ENCODE assay signal across 20 cellular contexts in the genomic region with DNA sequence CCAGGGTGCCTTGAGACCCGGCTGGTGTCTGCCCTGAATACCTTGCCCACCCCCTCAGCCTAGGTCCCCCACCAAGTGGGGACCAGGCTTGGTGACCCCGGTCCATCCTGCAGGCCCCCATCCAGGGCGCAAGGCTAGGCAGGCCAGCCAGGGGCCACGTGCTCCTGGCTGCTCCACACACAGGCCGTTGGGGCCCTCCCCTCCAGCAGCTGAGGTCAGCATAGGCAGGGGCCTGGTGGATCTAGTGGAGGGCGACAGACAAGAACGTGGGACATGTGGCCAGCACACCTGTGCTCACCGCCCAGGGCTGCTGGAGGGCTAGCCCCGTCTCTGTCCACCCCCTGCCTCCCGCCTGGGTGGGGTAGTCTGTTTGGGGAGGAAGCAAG. TPM values are rescaled to one million over a fixed set of nuclear protein-coding genes. Genes with fewer than 3 reads are reported as not detected.
"Had no signal": no experiment of that assay in that cellular context is flagged by ENCODE, and none has a peak within 500 bp of the region (broad histone marks: within the 10 kb centered on the region; RNA-seq: fewer than 3 reads in every experiment).

No MANE protein-coding gene starts in this region.

- H3K27ac Mint-ChIP-seq: activated naive CD8-positive, alpha-beta T cell; activated T-cell treated with anti-CD3 and anti-CD28 coated beads, Interleukin-2, amount 50 U/mL, for 24 hours; naive thymus-derived CD8-positive, alpha-beta T cell; stimulated activated naive B cell treated with anti-CD40 and anti-IgM and Interleukin-4, amounts not matched to agents 10 μg/mL and 1 μg/mL and 100 μg/mL, for 72 hours; T-helper 17 cell; type B pancreatic cell had no signal

- H3K4me1 ChIP-seq: ascending aorta, esophagus muscularis mucosa, psoas muscle, right lobe of liver had no signal

- H3K27me3 ChIP-seq: ascending aorta, right lobe of liver had no signal

- H3K4me1 Mint-ChIP-seq: T-helper 17 cell had no signal

- ATAC-seq: activated CD4-positive, CD25-positive, alpha-beta regulatory T cell treated with anti-CD3 and anti-CD28 coated beads, Interleukin-2, amount 50 U/mL, for 24 hours; T-helper 17 cell had no signal

- H3K4me3 ChIP-seq: ascending aorta, cardiac muscle cell, esophagus muscularis mucosa, lung, psoas muscle, right lobe of liver, suprapubic skin had no signal

- H3K9me3 ChIP-seq: ascending aorta, esophagus muscularis mucosa, psoas muscle, right lobe of liver, suprapubic skin had no signal

- H3K36me3 Mint-ChIP-seq: activated naive CD8-positive, alpha-beta T cell; naive thymus-derived CD8-positive, alpha-beta T cell; stimulated activated naive B cell treated with anti-CD40 and anti-IgM and Interleukin-4, amounts not matched to agents 10 μg/mL and 1 μg/mL and 100 μg/mL, for 72 hours; type B pancreatic cell had no signal

- H3K27ac ChIP-seq: ascending aorta, cardiac muscle cell, esophagus muscularis mucosa, psoas muscle, right lobe of liver, suprapubic skin had no signal

- H3K9me3 Mint-ChIP-seq: activated T-cell treated with anti-CD3 and anti-CD28 coated beads, Interleukin-2, amount 50 U/mL, for 24 hours; naive thymus-derived CD8-positive, alpha-beta T cell; stimulated activated naive B cell treated with anti-CD40 and anti-IgM and Interleukin-4, amounts not matched to agents 10 μg/mL and 1 μg/mL and 100 μg/mL, for 72 hours; type B pancreatic cell had no signal

- H3K36me3 ChIP-seq: ascending aorta, cardiac muscle cell, esophagus muscularis mucosa, right lobe of liver, suprapubic skin had no signal

- DNase-seq: activated CD4-positive, alpha-beta T cell treated with anti-CD3 and anti-CD28 coated beads, Interleukin-2, amount 50 U/mL, for 4 hours; activated effector memory CD4-positive, alpha-beta T cell treated with anti-CD3 and anti-CD28 coated beads, Interleukin-2, amount 50 U/mL, for 16 hours; activated T-cell treated with anti-CD3 and anti-CD28 coated beads, Interleukin-2, amount 50 U/mL, for 24 hours; left cardiac atrium; naive thymus-derived CD8-positive, alpha-beta T cell; occipital lobe; psoas muscle; right lobe of liver; stimulated activated naive B cell treated with anti-CD40 and anti-IgM and Interleukin-4, amounts not matched to agents 10 μg/mL and 1 μg/mL and 100 μg/mL, for 72 hours; T-helper 17 cell had no signal

- H3K4me3 Mint-ChIP-seq: activated naive CD8-positive, alpha-beta T cell; activated T-cell treated with anti-CD3 and anti-CD28 coated beads, Interleukin-2, amount 50 U/mL, for 24 hours; naive thymus-derived CD8-positive, alpha-beta T cell; stimulated activated naive B cell treated with anti-CD40 and anti-IgM and Interleukin-4, amounts not matched to agents 10 μg/mL and 1 μg/mL and 100 μg/mL, for 72 hours; T-helper 17 cell; type B pancreatic cell had no signal

RNA-seq across cellular contexts. Expression of gene HRH3, which starts 7.5 kb away (rescaled TPM):
- total RNA-seq: cardiac muscle cell; esophagus muscularis mucosa; fibroblast of villous mesenchyme; left cardiac atrium; lung; mononuclear cell; naive thymus-derived CD8-positive, alpha-beta T cell; psoas muscle; right lobe of liver; suprapubic skin; T-helper 17 cell had no signal
